ENCODE assay signal across 26 cellular contexts in genomic region chr22:46219650-46220049, GRCh38. TPM values are rescaled to one million over a fixed set of nuclear protein-coding genes. Genes with fewer than 3 reads are reported as not detected.
A peak's percentile ranks its signal among the peaks of the same experiment; 100 is the strongest.
DNase-seq lines count a peak whose midpoint lies in the region; ATAC-seq and TF ChIP-seq lines count a peak whose summit lies in the region.
"Had no signal": no experiment of that assay in that cellular context is flagged by ENCODE, and none has a peak within 500 bp of the region (broad histone marks: within the 10 kb centered on the region; RNA-seq: fewer than 3 reads in every experiment).

No MANE protein-coding gene starts in this region.

- no peak for TF ChIP-seq CTCF in GM12865 (IDR thresholded peaks at IDR 0.05; ENCODE audit: insufficient read depth, low read depth, low read length, missing control alignments)

- H3K4me1 Mint-ChIP-seq in activated CD4-positive, alpha-beta T cell treated with anti-CD3 and anti-CD28 coated beads for 36 hours, result peaks cover 14% of the 10 kb centered on the region
- peaks cover 22% of the 10 kb centered on the region for H3K4me1 Mint-ChIP-seq in activated T-helper 1 cell treated with anti-CD3 and anti-CD28 coated beads, Interleukin-12 subunit alpha, Interleukin-12 subunit beta, Interleukin-2, Interleukin-4 antibody, amounts not matched to agents 30 ng/mL and 10 ng/mL and 1 ng/mL, durations not matched to agents 14 hours and 24 hours and 36 hours (ENCODE audit: low read depth)

- no peaks in the 10 kb centered on the region for H3K27me3 Mint-ChIP-seq in activated CD4-positive, alpha-beta T cell treated with anti-CD3 and anti-CD28 coated beads for 36 hours
- no peaks in the 10 kb centered on the region for H3K27me3 Mint-ChIP-seq in activated T-helper 1 cell treated with anti-CD3 and anti-CD28 coated beads, Interleukin-12 subunit alpha, Interleukin-12 subunit beta, Interleukin-2, Interleukin-4 antibody, amounts not matched to agents 30 ng/mL and 10 ng/mL and 1 ng/mL, durations not matched to agents 14 hours and 24 hours and 36 hours (ENCODE audit: insufficient read depth)

- no peaks in the 10 kb centered on the region for H3K9me3 Mint-ChIP-seq in activated CD4-positive, alpha-beta T cell treated with anti-CD3 and anti-CD28 coated beads for 36 hours (ENCODE audit: low read depth)
- H3K9me3 Mint-ChIP-seq in activated T-helper 1 cell treated with anti-CD3 and anti-CD28 coated beads, Interleukin-12 subunit alpha, Interleukin-12 subunit beta, Interleukin-2, Interleukin-4 antibody, amounts not matched to agents 30 ng/mL and 10 ng/mL and 1 ng/mL, durations not matched to agents 14 hours and 24 hours and 36 hours, result no peaks in the 10 kb centered on the region
- H3K9me3 Mint-ChIP-seq: GM23338, immature natural killer cell had no signal

- intact Hi-C loops in activated CD4-positive, alpha-beta T cell treated with anti-CD3 and anti-CD28 coated beads for 36 hours (cut with DNase I, micrococcal nuclease), result no loop called here
- intact Hi-C loops in activated T-helper 1 cell treated with anti-CD3 and anti-CD28 coated beads, Interleukin-12 subunit alpha, Interleukin-12 subunit beta, Interleukin-2, Interleukin-4 antibody, amounts not matched to agents 30 ng/mL and 10 ng/mL and 1 ng/mL, durations not matched to agents 14 hours and 24 hours and 36 hours (cut with micrococcal nuclease), result loop anchor here (2.0 kb wide), 1 partner anchor 69 kb away; the partner anchor contains the start of gene PPARA

- CTCF ChIA-PET in activated CD4-positive, alpha-beta T cell treated with anti-CD3 and anti-CD28 coated beads for 36 hours (lab: Charles Lee), result no interaction called here

- peak; percentile 32 for ATAC-seq in activated CD4-positive, alpha-beta T cell treated with anti-CD3 and anti-CD28 coated beads for 36 hours
- ATAC-seq in HG02623 (IDR thresholded peaks at IDR 0.05; ENCODE audit: unreplicated experiment) (no peak), GM21723 (IDR thresholded peaks at IDR 0.05; ENCODE audit: unreplicated experiment) (no peak)
- ATAC-seq: GM23338; Panc1; stimulated activated naive CD8-positive, alpha-beta T cell treated with anti-CD3 and anti-CD28 coated beads, Interleukin-15, Interleukin-2, amounts not matched to agents 100 U/mL and 50 U/mL, for 24 hours had no signal

- POLR2A ChIA-PET in activated CD4-positive, alpha-beta T cell treated with anti-CD3 and anti-CD28 coated beads for 36 hours (lab: Charles Lee), result no interaction called here

- peaks cover 31% of the 10 kb centered on the region for H3K36me3 Mint-ChIP-seq in activated CD4-positive, alpha-beta T cell treated with anti-CD3 and anti-CD28 coated beads for 36 hours (ENCODE audit: low read depth)
- peaks cover 27% of the 10 kb centered on the region for H3K36me3 Mint-ChIP-seq in activated T-helper 1 cell treated with anti-CD3 and anti-CD28 coated beads, Interleukin-12 subunit alpha, Interleukin-12 subunit beta, Interleukin-2, Interleukin-4 antibody, amounts not matched to agents 30 ng/mL and 10 ng/mL and 1 ng/mL, durations not matched to agents 14 hours and 24 hours and 36 hours (ENCODE audit: low read depth)

- peak; percentile 28 for DNase-seq in activated CD4-positive, alpha-beta T cell treated with anti-CD3 and anti-CD28 coated beads for 36 hours
- no peak for DNase-seq in activated CD4-positive, alpha-beta T cell treated with anti-CD3 and anti-CD28 coated beads, Interleukin-2, amount 50 U/mL, for 48 hours
- peak; percentile 45 for DNase-seq in GM12865 (ENCODE audit: low read depth)
- DNase-seq in NCI-H2196 (lab: John Stamatoyannopoulos, UW; ENCODE audit: unreplicated experiment), result peak; percentile 42
- peak; percentile 18 for DNase-seq in activated T-helper 1 cell treated with anti-CD3 and anti-CD28 coated beads, Interleukin-12 subunit alpha, Interleukin-12 subunit beta, Interleukin-2, Interleukin-4 antibody, amounts not matched to agents 30 ng/mL and 10 ng/mL and 1 ng/mL, durations not matched to agents 14 hours and 24 hours and 36 hours (ENCODE audit: low spot score)
- DNase-seq in 8988T, result no peak
- DNase-seq: activated gamma-delta T cell; C1 segment of cervical spinal cord; central memory CD4-positive, alpha-beta T cell; foreskin fibroblast; immature natural killer cell; MV-4-11; NCI-H187 treated with DMSO at 0.1 percent for 48 hours; NCI-H524 treated with DMSO at 0.1 percent for 48 hours; stimulated activated CD4-positive, alpha-beta T cell treated with anti-CD3 and anti-CD28 coated beads, Interleukin-2, amount 100 ng/mL, for 24 hours; stimulated activated naive CD8-positive, alpha-beta T cell treated with anti-CD3 and anti-CD28 coated beads, Interleukin-15, Interleukin-2, amounts not matched to agents 100 U/mL and 50 U/mL, for 24 hours; tibial artery had no signal

- H3K27ac Mint-ChIP-seq in activated CD4-positive, alpha-beta T cell treated with anti-CD3 and anti-CD28 coated beads for 36 hours, result no peak overlapping the region
- peak overlapping the region; percentile 67 for H3K27ac Mint-ChIP-seq in activated T-helper 1 cell treated with anti-CD3 and anti-CD28 coated beads, Interleukin-12 subunit alpha, Interleukin-12 subunit beta, Interleukin-2, Interleukin-4 antibody, amounts not matched to agents 30 ng/mL and 10 ng/mL and 1 ng/mL, durations not matched to agents 14 hours and 24 hours and 36 hours
- H3K27ac Mint-ChIP-seq: GM23338 had no signal

- H3K4me3 Mint-ChIP-seq in activated CD4-positive, alpha-beta T cell treated with anti-CD3 and anti-CD28 coated beads for 36 hours, result no peak overlapping the region
- H3K4me3 Mint-ChIP-seq in activated T-helper 1 cell treated with anti-CD3 and anti-CD28 coated beads, Interleukin-12 subunit alpha, Interleukin-12 subunit beta, Interleukin-2, Interleukin-4 antibody, amounts not matched to agents 30 ng/mL and 10 ng/mL and 1 ng/mL, durations not matched to agents 14 hours and 24 hours and 36 hours, result no peak overlapping the region
- H3K4me3 Mint-ChIP-seq: GM23338, immature natural killer cell had no signal

- H3K4me3 ChIP-seq in GM12865 (ENCODE audit: low read depth, low read length), result no peak overlapping the region
- H3K4me3 ChIP-seq: ascending aorta, GM23338, prostate gland, SJSA1, tibial artery had no signal

RNA-seq across cellular contexts. Expression of gene CDPF1, which starts 30.4 kb away (rescaled TPM):
- total RNA-seq in activated CD4-positive, alpha-beta T cell treated with anti-CD3 and anti-CD28 coated beads for 36 hours, result 1 to 10 TPM; 8.1 to 8.8 TPM
- 9.5 and 14.2 TPM in 2 replicates for total RNA-seq in activated T-helper 1 cell treated with anti-CD3 and anti-CD28 coated beads, Interleukin-12 subunit alpha, Interleukin-12 subunit beta, Interleukin-2, Interleukin-4 antibody, amounts not matched to agents 30 ng/mL and 10 ng/mL and 1 ng/mL, durations not matched to agents 14 hours and 24 hours and 36 hours

RNA-seq across cellular contexts. Expression of gene PKDREJ, which starts 43.5 kb away (rescaled TPM):
- not detected for total RNA-seq in activated CD4-positive, alpha-beta T cell treated with anti-CD3 and anti-CD28 coated beads for 36 hours
- 0.03 TPM in 1 of 2 replicates, not detected in the other for total RNA-seq in activated T-helper 1 cell treated with anti-CD3 and anti-CD28 coated beads, Interleukin-12 subunit alpha, Interleukin-12 subunit beta, Interleukin-2, Interleukin-4 antibody, amounts not matched to agents 30 ng/mL and 10 ng/mL and 1 ng/mL, durations not matched to agents 14 hours and 24 hours and 36 hours
- total RNA-seq: ascending aorta; G401; GM23338; SJSA1; T-helper 2 cell treated with Interferon-gamma antibody and Interleukin-4, amounts not matched to agents 100 ng/mL and 5 ng/mL, for 36 hours had no signal

RNA-seq across cellular contexts. Expression of gene TTC38, which starts 48.2 kb away (rescaled TPM):
- 1 to 10 TPM; 5.2 to 5.8 TPM for total RNA-seq in activated CD4-positive, alpha-beta T cell treated with anti-CD3 and anti-CD28 coated beads for 36 hours
- 23.0 and 30.2 TPM in 2 replicates for total RNA-seq in activated T-helper 1 cell treated with anti-CD3 and anti-CD28 coated beads, Interleukin-12 subunit alpha, Interleukin-12 subunit beta, Interleukin-2, Interleukin-4 antibody, amounts not matched to agents 30 ng/mL and 10 ng/mL and 1 ng/mL, durations not matched to agents 14 hours and 24 hours and 36 hours

Comparison
In these comparisons a context has a peak if more than half of its experiments do, and no peak if none do; other contexts are left out.
1. DNase-seq: peak in activated CD4-positive, alpha-beta T cell treated with anti-CD3 and anti-CD28 coated beads for 36 hours (single experiment), GM12865 (single experiment), NCI-H2196 (single experiment) and activated T-helper 1 cell treated with anti-CD3 and anti-CD28 coated beads, Interleukin-12 subunit alpha, Interleukin-12 subunit beta, Interleukin-2, Interleukin-4 antibody, amounts not matched to agents 30 ng/mL and 10 ng/mL and 1 ng/mL, durations not matched to agents 14 hours and 24 hours and 36 hours (single experiment); none in activated CD4-positive, alpha-beta T cell treated with anti-CD3 and anti-CD28 coated beads, Interleukin-2, amount 50 U/mL, for 48 hours (0 of 2) and 8988T (single experiment).